Comparison of ENCODE assay signal across 14 cellular contexts in genomic region chr22:28710889-28711285, GRCh38. TPM values are rescaled to one million over a fixed set of nuclear protein-coding genes. Genes with fewer than 3 reads are reported as not detected.
DNase-seq lines count a peak whose midpoint lies in the region; ATAC-seq and TF ChIP-seq lines count a peak whose summit lies in the region.
"Had no signal": no experiment of that assay in that cellular context is flagged by ENCODE, and none has a peak within 500 bp of the region (broad histone marks: within the 10 kb centered on the region; RNA-seq: fewer than 3 reads in every experiment).

No MANE protein-coding gene starts in this region.

- H3K9me3 Mint-ChIP-seq in neural crest cell: no peaks in the 10 kb centered on the region
- H3K9me3 Mint-ChIP-seq: dendritic cell treated with granulocyte-macrophage colony-stimulating factor and Interleukin-4, amounts not matched to agents 40 ng/mL and 50 ng/mL, for 4 days; GM23338 had no signal

- H2AFZ ChIP-seq in PC-3 (ENCODE audit: low read length) (peak overlapping the region; percentile 55; the same call in 1 of the 2 replicates), trophoblast cell (ENCODE audit: insufficient read depth, low read length, poor library complexity) (no peak overlapping the region)
- H2AFZ ChIP-seq: GM23338 had no signal

- no peak overlapping the region for H3K18ac ChIP-seq in trophoblast cell (ENCODE audit: low read length)

- peaks cover 11% of the 10 kb centered on the region for H3K36me3 Mint-ChIP-seq in neural crest cell (ENCODE audit: low read depth)

- H3K9me3 ChIP-seq in A673 (ENCODE audit: low read depth, low read length, poor library complexity, severe bottlenecking) (no peaks in the 10 kb centered on the region), PC-3 (ENCODE audit: low read length) (no peaks in the 10 kb centered on the region), esophagus muscularis mucosa (no peaks in the 10 kb centered on the region), trophoblast cell (ENCODE audit: insufficient read depth, low read depth, low read length) (no peaks in the 10 kb centered on the region)
- H3K9me3 ChIP-seq in effector memory CD4-positive, alpha-beta T cell (ENCODE audit: control insufficient read depth, low read length): no peaks in the 10 kb centered on the region

- no peak for TF ChIP-seq POLR2A in esophagus muscularis mucosa (IDR thresholded peaks at IDR 0.05; ENCODE audit: low read depth)

- TF ChIP-seq EP300 in esophagus muscularis mucosa (IDR thresholded peaks at IDR 0.05): no peak

- no peak overlapping the region for H4K8ac ChIP-seq in trophoblast cell (ENCODE audit: low read depth, low read length)

- H3K79me2 ChIP-seq in PC-3 (ENCODE audit: low read length) (no peaks in the 10 kb centered on the region), trophoblast cell (ENCODE audit: control insufficient read depth, insufficient read depth, low read length, poor library complexity) (no peaks in the 10 kb centered on the region)

- peaks cover 2% of the 10 kb centered on the region for H3K79me1 ChIP-seq in trophoblast cell (ENCODE audit: low read length)

- H3K23ac ChIP-seq in trophoblast cell (ENCODE audit: low read length): no peak overlapping the region

- no peak overlapping the region for H3K4ac ChIP-seq in trophoblast cell (ENCODE audit: low read depth, low read length)

- no peak overlapping the region for H3K4me3 Mint-ChIP-seq in neural crest cell
- H3K4me3 Mint-ChIP-seq: activated naive CD8-positive, alpha-beta T cell; dendritic cell treated with granulocyte-macrophage colony-stimulating factor and Interleukin-4, amounts not matched to agents 40 ng/mL and 50 ng/mL, for 4 days; GM23338 had no signal

- peak overlapping the region; percentile 44 for H3K27ac Mint-ChIP-seq in neural crest cell (ENCODE audit: unreplicated experiment)
- H3K27ac Mint-ChIP-seq: activated naive CD8-positive, alpha-beta T cell; dendritic cell treated with granulocyte-macrophage colony-stimulating factor and Interleukin-4, amounts not matched to agents 40 ng/mL and 50 ng/mL, for 4 days; GM23338 had no signal

- H3K14ac ChIP-seq in trophoblast cell (ENCODE audit: low read length): no peak overlapping the region

- no TSS peak for BruUV-seq in A673 (replicated peaks; lab: Mats Ljungman, UMichigan)
- TSS peak; percentile 98 for BruUV-seq in PC-3 (replicated peaks; lab: Mats Ljungman, UMichigan)

- H2AK5ac ChIP-seq in trophoblast cell (ENCODE audit: low read length): no peak overlapping the region

- H3K36me3 ChIP-seq in A673 (ENCODE audit: insufficient read depth, low read length, poor library complexity, severe bottlenecking) (peaks cover 21% of the 10 kb centered on the region), PC-3 (ENCODE audit: low read depth, low read length) (peaks cover 2% of the 10 kb centered on the region; the same call in 1 of the 2 replicates), esophagus muscularis mucosa (peaks cover 0 to 3% (median 0%) of the 10 kb centered on the region in 4 donors), trophoblast cell (ENCODE audit: control insufficient read depth in 1 of 2, insufficient read depth in 2 of 2, low read length in 2 of 2) (peaks cover 3% of the 10 kb centered on the region in 2 experiments)
- H3K36me3 ChIP-seq in effector memory CD4-positive, alpha-beta T cell (ENCODE audit: control insufficient read depth, insufficient read depth, low read length): no peaks in the 10 kb centered on the region

- DNase-seq in A673 (ENCODE audit: low spot score) (peak; percentile 31), PC-3 (no peak), esophagus muscularis mucosa (ENCODE audit: extremely low spot score) (no peak), neural crest cell (ENCODE audit: low read depth, low spot score) (no peak), trophoblast cell (no peak), substantia nigra (lab: John Stamatoyannopoulos, UW) (no peak), T-helper 9 cell (no peak)
- DNase-seq in effector memory CD4-positive, alpha-beta T cell: no peak
- DNase-seq: AML-193; stimulated activated CD4-positive, alpha-beta T cell treated with anti-CD3 and anti-CD28 coated beads, Interleukin-15, amount 100 ng/mL, for 24 hours had no signal

- POLR2A ChIA-PET in A673 (lab: Charles Lee; ENCODE audit: low non-redundant PET) (no interaction called here), PC-3 (lab: Charles Lee; ENCODE audit: unreplicated experiment) (interaction anchor here (0.9 kb wide), 1 partner anchor 109 kb away, joined by 3 read pairs; no protein-coding TSS in a partner anchor)

- peaks cover 13% of the 10 kb centered on the region for H3F3A ChIP-seq in PC-3 (ENCODE audit: low read length, unreplicated experiment)

- H3K4me3 ChIP-seq in A673 (ENCODE audit: low read depth, low read length, poor library complexity, severe bottlenecking) (no peak overlapping the region), PC-3 (ENCODE audit: low read length) (peak overlapping the region; percentile 30; the same call in 1 of the 2 replicates), esophagus muscularis mucosa (no peak overlapping the region), trophoblast cell (ENCODE audit: low read depth, low read length) (no peak overlapping the region)
- H3K4me3 ChIP-seq in effector memory CD4-positive, alpha-beta T cell (ENCODE audit: insufficient read depth, low read depth, low read length, poor library complexity, severe bottlenecking): no peak overlapping the region
- H3K4me3 ChIP-seq: GM23338 had no signal

- intact Hi-C loops in A673 (cut with micrococcal nuclease; ENCODE audit: unreplicated experiment) (no loop called here), PC-3 (cut with micrococcal nuclease) (loop anchor here (2.0 to 5.0 kb wide), 2 partner anchors 32 to 109 kb away; partner anchors contain the start of gene HSCB), esophagus muscularis mucosa (cut with DNase I) (no loop called here)

- no peaks in the 10 kb centered on the region for H4K20me1 ChIP-seq in PC-3 (ENCODE audit: low read length)

- H4K12ac ChIP-seq in trophoblast cell (ENCODE audit: low read depth, low read length): no peak overlapping the region

- no peak; the same call in 1 of the 2 replicates for ATAC-seq in PC-3
- ATAC-seq: GM23338 had no signal

- no peaks in the 10 kb centered on the region for H3K27me3 ChIP-seq in A673 (replicated peaks; ENCODE audit: insufficient read depth, low read depth, low read length, poor library complexity)
- no peaks in the 10 kb centered on the region for H3K27me3 ChIP-seq in PC-3 (ENCODE audit: low read length)
- no peaks in the 10 kb centered on the region for H3K27me3 ChIP-seq in esophagus muscularis mucosa
- H3K27me3 ChIP-seq in trophoblast cell (ENCODE audit: insufficient read depth, low read length): no peaks in the 10 kb centered on the region
- H3K27me3 ChIP-seq in effector memory CD4-positive, alpha-beta T cell (replicated peaks; ENCODE audit: control insufficient read depth, insufficient read depth, low read length, poor library complexity, severe bottlenecking): no peaks in the 10 kb centered on the region

- H3K27ac ChIP-seq in A673 (ENCODE audit: low read depth, low read length, poor library complexity, severe bottlenecking) (peak overlapping the region; percentile 79), PC-3 (ENCODE audit: low read length) (peak overlapping the region; percentile 92), esophagus muscularis mucosa (replicated peaks in 1 of 4) (peak overlapping the region; percentile 13 to 69 (median 34)), trophoblast cell (ENCODE audit: low read depth, low read length) (no peak overlapping the region), substantia nigra (ENCODE audit: low read depth, low read length, poor library complexity, severe bottlenecking) (no peak overlapping the region)
- H3K27ac ChIP-seq in effector memory CD4-positive, alpha-beta T cell (ENCODE audit: insufficient read depth, low read length, poor library complexity, severe bottlenecking): no peak overlapping the region
- H3K27ac ChIP-seq: HL-60 had no signal

- H3K4me1 Mint-ChIP-seq in neural crest cell: peaks cover 11% of the 10 kb centered on the region
- H3K4me1 Mint-ChIP-seq: GM23338 had no signal

- H3K4me1 ChIP-seq in A673 (ENCODE audit: insufficient read depth, low read length, poor library complexity, severe bottlenecking): peaks cover 35% of the 10 kb centered on the region
- H3K4me1 ChIP-seq in PC-3 (ENCODE audit: insufficient read depth, low read length): peaks cover 34% of the 10 kb centered on the region
- H3K4me1 ChIP-seq in esophagus muscularis mucosa: peaks cover 0 to 19% (median 3%) of the 10 kb centered on the region in 4 donors
- peaks cover 0 to 1% of the 10 kb centered on the region in 2 experiments for H3K4me1 ChIP-seq in trophoblast cell (ENCODE audit: control insufficient read depth in 1 of 2, insufficient read depth in 2 of 2, low read length in 2 of 2)
- no peaks in the 10 kb centered on the region for H3K4me1 ChIP-seq in effector memory CD4-positive, alpha-beta T cell (ENCODE audit: control insufficient read depth, insufficient read depth, low read length, poor library complexity, severe bottlenecking)

- H3K27me3 Mint-ChIP-seq in neural crest cell (ENCODE audit: low read depth): no peaks in the 10 kb centered on the region
- H3K27me3 Mint-ChIP-seq: activated naive CD8-positive, alpha-beta T cell; dendritic cell treated with granulocyte-macrophage colony-stimulating factor and Interleukin-4, amounts not matched to agents 40 ng/mL and 50 ng/mL, for 4 days had no signal

- no peak overlapping the region for H4K91ac ChIP-seq in trophoblast cell (ENCODE audit: low read depth, low read length)

- H2BK120ac ChIP-seq in trophoblast cell (ENCODE audit: insufficient read depth, low read length, poor library complexity): no peak overlapping the region

- no peaks in the 10 kb centered on the region for H3K9me2 ChIP-seq in PC-3 (replicated peaks; ENCODE audit: low read length)

- no peak overlapping the region for H2BK5ac ChIP-seq in trophoblast cell (ENCODE audit: low read depth, low read length, poor library complexity)

- H3K4me2 ChIP-seq in PC-3 (ENCODE audit: low read length): peak overlapping the region; percentile 80
- no peak overlapping the region for H3K4me2 ChIP-seq in trophoblast cell (ENCODE audit: low read length)
- H3K4me2 ChIP-seq: GM23338 had no signal

- H2BK12ac ChIP-seq in trophoblast cell (ENCODE audit: low read length): no peak overlapping the region

- H3K9ac ChIP-seq in PC-3 (ENCODE audit: low read length) (peak overlapping the region; percentile 30), trophoblast cell (ENCODE audit: low read length) (no peak overlapping the region)

- TF ChIP-seq CTCF in A673 (conservative IDR thresholded peaks at IDR 0.05; ENCODE audit: low read depth, low read length) (no peak), PC-3 (conservative IDR thresholded peaks at IDR 0.05; ENCODE audit: low read depth, low read length) (no peak), esophagus muscularis mucosa (IDR thresholded peaks at IDR 0.05) (no peak), neural crest cell (conservative IDR thresholded peaks at IDR 0.05) (no peak)

- CTCF ChIA-PET in A673 (lab: Charles Lee): no interaction called here
- CTCF ChIA-PET in PC-3 (lab: Charles Lee): no interaction called here

RNA-seq across cellular contexts. Expression of gene CHEK2, which starts 30.7 kb away (rescaled TPM):
- total RNA-seq in A673 (2021) (53.7 and 65.8 TPM in 2 replicates), PC-3 (2014; rRNA removed) (21.0 and 23.7 TPM in 2 replicates), esophagus muscularis mucosa (1 to 10 TPM; 2.9 to 5.1 (median 4.8) TPM), neural crest cell (44.2 and 45.0 TPM in 2 replicates)
- polyA plus RNA-seq in trophoblast cell (2013): 15.9 and 16.0 TPM in 2 replicates

RNA-seq across cellular contexts. Expression of gene HSCB, which starts 31.0 kb away (rescaled TPM):
- total RNA-seq in A673 (2021) (19.6 and 22.5 TPM in 2 replicates), PC-3 (2014; rRNA removed) (13.9 and 14.1 TPM in 2 replicates), esophagus muscularis mucosa (10 to 100 TPM; 13.7 to 30.0 (median 15.7) TPM), neural crest cell (14.3 and 18.7 TPM in 2 replicates)
- polyA plus RNA-seq in trophoblast cell (2013): 10.5 and 11.7 TPM in 2 replicates

RNA-seq across cellular contexts. Expression of gene TTC28, which starts 31.2 kb away (rescaled TPM):
- 48.7 and 55.8 TPM in 2 replicates for total RNA-seq in A673 (2021)
- 4.1 and 6.3 TPM in 2 replicates for total RNA-seq in PC-3 (2014; rRNA removed)
- 10 to 100 TPM; 35.6 to 42.6 (median 36.9) TPM for total RNA-seq in esophagus muscularis mucosa
- total RNA-seq in neural crest cell: 60.8 and 65.4 TPM in 2 replicates
- 5.1 and 5.9 TPM in 2 replicates for polyA plus RNA-seq in trophoblast cell (2013)

Comparison
In these comparisons a context has a peak if more than half of its experiments do, and no peak if none do; other contexts are left out.
1. H3K27ac ChIP-seq: peak in A673 (single experiment), PC-3 (single experiment) and esophagus muscularis mucosa (4 of 4); none in trophoblast cell (single experiment), substantia nigra (single experiment) and effector memory CD4-positive, alpha-beta T cell (single experiment).